Comparison of ENCODE assay signal across 1 cellular context in genomic region chr6:142407685-142408273, GRCh38.
TF ChIP-seq lines count a peak whose summit lies in the region.

No MANE protein-coding gene starts in this region.

TF ChIP-seq in SK-N-SH, 30 proteins besides CTCF, POLR2A, EP300 and RAD21 (continued from another document):
- TF ChIP-seq, protein P1, sequence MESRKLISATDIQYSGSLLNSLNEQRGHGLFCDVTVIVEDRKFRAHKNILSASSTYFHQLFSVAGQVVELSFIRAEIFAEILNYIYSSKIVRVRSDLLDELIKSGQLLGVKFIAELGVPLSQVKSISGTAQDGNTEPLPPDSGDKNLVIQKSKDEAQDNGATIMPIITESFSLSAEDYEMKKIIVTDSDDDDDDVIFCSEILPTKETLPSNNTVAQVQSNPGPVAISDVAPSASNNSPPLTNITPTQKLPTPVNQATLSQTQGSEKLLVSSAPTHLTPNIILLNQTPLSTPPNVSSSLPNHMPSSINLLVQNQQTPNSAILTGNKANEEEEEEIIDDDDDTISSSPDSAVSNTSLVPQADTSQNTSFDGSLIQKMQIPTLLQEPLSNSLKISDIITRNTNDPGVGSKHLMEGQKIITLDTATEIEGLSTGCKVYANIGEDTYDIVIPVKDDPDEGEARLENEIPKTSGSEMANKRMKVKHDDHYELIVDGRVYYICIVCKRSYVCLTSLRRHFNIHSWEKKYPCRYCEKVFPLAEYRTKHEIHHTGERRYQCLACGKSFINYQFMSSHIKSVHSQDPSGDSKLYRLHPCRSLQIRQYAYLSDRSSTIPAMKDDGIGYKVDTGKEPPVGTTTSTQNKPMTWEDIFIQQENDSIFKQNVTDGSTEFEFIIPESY (IDR thresholded peaks at IDR 0.05; ENCODE audit: borderline replicate concordance, low read depth) = no peak
- TF ChIP-seq YY1 (IDR thresholded peaks at IDR 0.05; ENCODE audit: low read depth) = no peak
- TF ChIP-seq GABPA (IDR thresholded peaks at IDR 0.05; ENCODE audit: low read depth) = no peak
- no peak for TF ChIP-seq CHD2 (IDR thresholded peaks at IDR 0.05; ENCODE audit: low read length, partially characterized antibody)
- TF ChIP-seq RCOR1 (IDR thresholded peaks at IDR 0.05; ENCODE audit: low read length) = no peak
